ENCODE assay signal across 11 cellular contexts in genomic region chr1:47351305-47351704, GRCh38. TPM values are rescaled to one million over a fixed set of nuclear protein-coding genes. Genes with fewer than 3 reads are reported as not detected.
DNase-seq lines count a peak whose midpoint lies in the region; ATAC-seq and TF ChIP-seq lines count a peak whose summit lies in the region.
"Had no signal": no experiment of that assay in that cellular context is flagged by ENCODE, and none has a peak within 500 bp of the region (broad histone marks: within the 10 kb centered on the region; RNA-seq: fewer than 3 reads in every experiment).

No MANE protein-coding gene starts in this region.

- peak; percentile 74 for ATAC-seq in GM19397 (IDR thresholded peaks at IDR 0.05; ENCODE audit: unreplicated experiment)
- peak; percentile 73 for ATAC-seq in HG03135 (IDR thresholded peaks at IDR 0.05; ENCODE audit: unreplicated experiment)
- ATAC-seq in left cardiac atrium = no peak

- intact Hi-C loops in left cardiac atrium (cut with DNase I) (no loop called here), esophagus muscularis mucosa (cut with DNase I) (no loop called here)

- no peaks in the 10 kb centered on the region for H3K9me3 ChIP-seq in esophagus muscularis mucosa
- H3K9me3 ChIP-seq: ascending aorta had no signal

- no peak for TF ChIP-seq EP300 in esophagus muscularis mucosa (IDR thresholded peaks at IDR 0.05)

- in situ Hi-C loops in astrocyte of the spinal cord (cut with HindIII; ENCODE audit: low sequenced_read_pairs) = no loop called here

- peaks cover 0 to 14% (median 2%) of the 10 kb centered on the region in 4 donors for H3K4me1 ChIP-seq in esophagus muscularis mucosa

- peaks cover 2% of the 10 kb centered on the region; the same call in 1 of the 2 replicates for H3K36me3 ChIP-seq in GM06990 (ENCODE audit: control insufficient read depth, insufficient read depth, low read length)
- H3K36me3 ChIP-seq in esophagus muscularis mucosa = peaks cover 0 to 5% (median 3%) of the 10 kb centered on the region in 4 donors

- TF ChIP-seq CTCF in GM06990 (IDR thresholded peaks at IDR 0.05; ENCODE audit: insufficient read depth, low read length, poor library complexity, severe bottlenecking) (no peak), astrocyte of the spinal cord (IDR thresholded peaks at IDR 0.05; ENCODE audit: low read depth, low read length) (no peak), esophagus muscularis mucosa (IDR thresholded peaks at IDR 0.05) (no peak)

- WGBS in esophagus muscularis mucosa = 92% methylated on average over 2 of the region's 2 CpGs

- DNase-seq in GM06990 (ENCODE audit: extremely low read depth, insufficient read length) (peak; percentile 41), astrocyte of the spinal cord (ENCODE audit: low read depth, low spot score) (peak; percentile 37), left cardiac atrium (no peak), nucleus accumbens (lab: John Stamatoyannopoulos, UW) (no peak), NCI-H1092 (lab: John Stamatoyannopoulos, UW) (no peak), esophagus muscularis mucosa (ENCODE audit: extremely low spot score) (no peak)
- DNase-seq: SIG-M5; stimulated activated CD4-positive, alpha-beta T cell treated with anti-CD3 and anti-CD28 coated beads, Interleukin-4, amount 100 ng/mL, for 24 hours had no signal

- H3K27ac ChIP-seq in esophagus muscularis mucosa (replicated peaks in 1 of 4) = no peak overlapping the region
- H3K27ac ChIP-seq: ascending aorta had no signal

- H3K4me3 ChIP-seq in GM06990 (replicated peaks; ENCODE audit: low read depth, low read length) = no peak overlapping the region
- H3K4me3 ChIP-seq in astrocyte of the spinal cord (ENCODE audit: low read depth, low read length) = no peak overlapping the region
- H3K4me3 ChIP-seq in esophagus muscularis mucosa = no peak overlapping the region
- H3K4me3 ChIP-seq: ascending aorta had no signal

- no peak for TF ChIP-seq POLR2A in esophagus muscularis mucosa (IDR thresholded peaks at IDR 0.05; ENCODE audit: low read depth)

- H3K27me3 ChIP-seq in GM06990 (replicated peaks; ENCODE audit: control insufficient read depth, insufficient read depth, low read length) (no peaks in the 10 kb centered on the region), esophagus muscularis mucosa (no peaks in the 10 kb centered on the region)
- H3K27me3 ChIP-seq: ascending aorta had no signal

RNA-seq across cellular contexts. Expression of gene CMPK1, which starts 17.7 kb away (rescaled TPM):
- total RNA-seq in left cardiac atrium = 10 to 100 TPM; 77.9 to 92.7 TPM
- total RNA-seq in esophagus muscularis mucosa = 100 to 1,000 TPM in 3 of 4 donors, 10 to 100 TPM in 1; 94.6 to 167 (median 121) TPM

RNA-seq across cellular contexts. Expression of gene STIL, which starts 37.4 kb away (rescaled TPM):
- total RNA-seq in left cardiac atrium = 1 to 10 TPM in 1 of 2 donors, under 1 TPM in 1; 0.81 to 1.4 TPM
- 1 to 10 TPM in 1 of 4 donors, under 1 TPM in 3; 0.06 to 2.5 (median 0.78) TPM for total RNA-seq in esophagus muscularis mucosa

Comparison
In these comparisons a context has a peak if more than half of its experiments do, and no peak if none do; other contexts are left out.
1. DNase-seq: peak in GM06990 (single experiment) and astrocyte of the spinal cord (single experiment); none in left cardiac atrium (single experiment), nucleus accumbens (0 of 56), NCI-H1092 (single experiment) and esophagus muscularis mucosa (single experiment).
2. ATAC-seq: peak in GM19397 (single experiment) and HG03135 (single experiment); none in left cardiac atrium (0 of 2).